Comparison of ENCODE assay signal across 12 cellular contexts in genomic region chr7:80150621-80151273, GRCh38. TPM values are rescaled to one million over a fixed set of nuclear protein-coding genes. Genes with fewer than 3 reads are reported as not detected.
DNase-seq lines count a peak whose midpoint lies in the region; ATAC-seq and TF ChIP-seq lines count a peak whose summit lies in the region.
"Had no signal": no experiment of that assay in that cellular context is flagged by ENCODE, and none has a peak within 500 bp of the region (broad histone marks: within the 10 kb centered on the region; RNA-seq: fewer than 3 reads in every experiment).

No MANE protein-coding gene starts in this region.

- intact Hi-C loops in left colon (cut with DNase I, micrococcal nuclease): no loop called here

- no peaks in the 10 kb centered on the region for H3K27me3 ChIP-seq in foreskin keratinocyte

- peaks cover 40% of the 10 kb centered on the region for H3K4me1 ChIP-seq in foreskin keratinocyte

- H3K27me3 Mint-ChIP-seq in stimulated activated naive CD8-positive, alpha-beta T cell treated with anti-CD3 and anti-CD28 coated beads, Interleukin-15, amount 100 ng/mL, for 72 hours: peaks cover 37% of the 10 kb centered on the region

- H3K4me1 Mint-ChIP-seq in stimulated activated naive CD8-positive, alpha-beta T cell treated with anti-CD3 and anti-CD28 coated beads, Interleukin-15, amount 100 ng/mL, for 72 hours: peaks cover 23% of the 10 kb centered on the region

- no peak for DNase-seq in stimulated activated naive CD8-positive, alpha-beta T cell treated with anti-CD3 and anti-CD28 coated beads, Interleukin-15, Interleukin-2, amounts not matched to agents 100 U/mL and 50 U/mL, for 24 hours
- no peak for DNase-seq in stimulated activated naive CD8-positive, alpha-beta T cell treated with anti-CD3 and anti-CD28 coated beads, Interleukin-15, amount 100 ng/mL, for 72 hours
- DNase-seq in SW480 (ENCODE audit: low spot score) (peak; percentile 94), foreskin keratinocyte (peak; percentile 98), left colon (no peak), medulla oblongata (ENCODE audit: extremely low spot score) (no peak), NCI-H510A (lab: John Stamatoyannopoulos, UW) (no peak), 8988T (no peak)
- DNase-seq: GOT3, NCI-H187 treated with DMSO at 0.1 percent for 48 hours had no signal

- peak overlapping the region in 1 of 2 donors; percentile 28 for H3K4me3 Mint-ChIP-seq in stimulated activated naive CD8-positive, alpha-beta T cell treated with anti-CD3 and anti-CD28 coated beads, Interleukin-15, amount 100 ng/mL, for 72 hours

- no peaks in the 10 kb centered on the region for H3K9me3 Mint-ChIP-seq in stimulated activated naive CD8-positive, alpha-beta T cell treated with anti-CD3 and anti-CD28 coated beads, Interleukin-15, amount 100 ng/mL, for 72 hours

- TF ChIP-seq CTCF in foreskin keratinocyte (conservative IDR thresholded peaks at IDR 0.05): no peak

- H3K27ac ChIP-seq in foreskin keratinocyte: peak overlapping the region; percentile 72
- H3K27ac ChIP-seq: C4-2B had no signal

- peak; percentile 10 for ATAC-seq in stimulated activated naive CD8-positive, alpha-beta T cell treated with anti-CD3 and anti-CD28 coated beads, Interleukin-15, Interleukin-2, amounts not matched to agents 100 U/mL and 50 U/mL, for 24 hours
- ATAC-seq in stimulated activated naive CD8-positive, alpha-beta T cell treated with anti-CD3 and anti-CD28 coated beads, Interleukin-15, amount 100 ng/mL, for 72 hours: no peak
- ATAC-seq in foreskin keratinocyte: peak; percentile 93
- no peak for ATAC-seq in left colon

- peak overlapping the region in 1 of 2 donors; percentile 55 for H3K27ac Mint-ChIP-seq in stimulated activated naive CD8-positive, alpha-beta T cell treated with anti-CD3 and anti-CD28 coated beads, Interleukin-15, amount 100 ng/mL, for 72 hours

RNA-seq across cellular contexts. Expression of gene GNAI1, which starts 16.1 kb away (rescaled TPM):
- total RNA-seq in foreskin keratinocyte (48.4 and 53.9 TPM in 2 replicates), left colon (10 to 100 TPM; 22.9 to 31.7 TPM)
- 26.3 and 28.9 TPM in 2 replicates for polyA plus RNA-seq in foreskin keratinocyte
- total RNA-seq: GM12878 had no signal
- polyA plus RNA-seq: GM12878 had no signal

Comparison
In these comparisons a context has a peak if more than half of its experiments do, and no peak if none do; other contexts are left out.
1. ATAC-seq: peak in stimulated activated naive CD8-positive, alpha-beta T cell treated with anti-CD3 and anti-CD28 coated beads, Interleukin-15, Interleukin-2, amounts not matched to agents 100 U/mL and 50 U/mL, for 24 hours (single experiment) and foreskin keratinocyte (single experiment); none in stimulated activated naive CD8-positive, alpha-beta T cell treated with anti-CD3 and anti-CD28 coated beads, Interleukin-15, amount 100 ng/mL, for 72 hours (single experiment) and left colon (single experiment).
2. DNase-seq: peak in SW480 (single experiment) and foreskin keratinocyte (2 of 2); none in stimulated activated naive CD8-positive, alpha-beta T cell treated with anti-CD3 and anti-CD28 coated beads, Interleukin-15, Interleukin-2, amounts not matched to agents 100 U/mL and 50 U/mL, for 24 hours (single experiment), stimulated activated naive CD8-positive, alpha-beta T cell treated with anti-CD3 and anti-CD28 coated beads, Interleukin-15, amount 100 ng/mL, for 72 hours (0 of 2), left colon (0 of 2), medulla oblongata (single experiment), NCI-H510A (single experiment) and 8988T (single experiment).